15 cellular contexts compared by ENCODE assay signal in genomic region chr10:35375091-35375765, GRCh38. TPM values are rescaled to one million over a fixed set of nuclear protein-coding genes. Genes with fewer than 3 reads are reported as not detected.
DNase-seq lines count a peak whose midpoint lies in the region; TF ChIP-seq lines count a peak whose summit lies in the region.
"Had no signal": no experiment of that assay in that cellular context is flagged by ENCODE, and none has a peak within 500 bp of the region (broad histone marks: within the 10 kb centered on the region; RNA-seq: fewer than 3 reads in every experiment).

No MANE protein-coding gene starts in this region.

- peak overlapping the region; percentile 76 for H3K27ac Mint-ChIP-seq in neural crest cell (ENCODE audit: unreplicated experiment)
- H3K27ac Mint-ChIP-seq: stimulated activated naive B cell treated with anti-CD40 and anti-IgM and Interleukin-4, amounts not matched to agents 10 μg/mL and 1 μg/mL and 100 μg/mL, for 72 hours; type B pancreatic cell had no signal

- H3K4me3 Mint-ChIP-seq in neural crest cell: no peak overlapping the region
- H3K4me3 Mint-ChIP-seq: stimulated activated naive B cell treated with anti-CD40 and anti-IgM and Interleukin-4, amounts not matched to agents 10 μg/mL and 1 μg/mL and 100 μg/mL, for 72 hours; type B pancreatic cell had no signal

- no peaks in the 10 kb centered on the region for H3K27me3 Mint-ChIP-seq in neural crest cell (ENCODE audit: low read depth)
- H3K27me3 Mint-ChIP-seq: stimulated activated naive B cell treated with anti-CD40 and anti-IgM and Interleukin-4, amounts not matched to agents 10 μg/mL and 1 μg/mL and 100 μg/mL, for 72 hours; type B pancreatic cell had no signal

- peaks cover 47% of the 10 kb centered on the region for H3K4me1 Mint-ChIP-seq in neural crest cell

- H3K36me3 Mint-ChIP-seq in neural crest cell (ENCODE audit: low read depth): peaks cover 8% of the 10 kb centered on the region

- TF ChIP-seq CTCF in GM12864 (IDR thresholded peaks at IDR 0.05; ENCODE audit: low read depth, low read length, missing control alignments): peak; percentile 27
- TF ChIP-seq CTCF in neural crest cell (conservative IDR thresholded peaks at IDR 0.05): peak; percentile 18

- no peak overlapping the region for H3K4me3 ChIP-seq in GM12864 (ENCODE audit: low read depth, low read length)
- H3K4me3 ChIP-seq: hepatocyte had no signal

- DNase-seq in GM12864 (ENCODE audit: low read depth) (no peak), NCI-H226 (peak; percentile 29), dermis blood vessel endothelial cell (peak; percentile 37), neural crest cell (ENCODE audit: low read depth, low spot score) (no peak), H4 (ENCODE audit: low spot score) (no peak), globus pallidus (ENCODE audit: low spot score) (no peak), RKO (ENCODE audit: low spot score) (no peak), T-helper 9 cell (no peak)
- DNase-seq: DMS79; erythroblast; NCI-H1048; posterior cingulate gyrus; stimulated activated naive B cell treated with anti-CD40 and anti-IgM and Interleukin-4, amounts not matched to agents 10 μg/mL and 1 μg/mL and 100 μg/mL, for 72 hours had no signal

- no peaks in the 10 kb centered on the region for H3K9me3 Mint-ChIP-seq in neural crest cell
- H3K9me3 Mint-ChIP-seq: stimulated activated naive B cell treated with anti-CD40 and anti-IgM and Interleukin-4, amounts not matched to agents 10 μg/mL and 1 μg/mL and 100 μg/mL, for 72 hours had no signal

RNA-seq across cellular contexts. Expression of gene CCNY, which starts 38.9 kb away (rescaled TPM):
- total RNA-seq in dermis blood vessel endothelial cell (99.4 and 124 TPM in 2 replicates), neural crest cell (57.0 and 63.1 TPM in 2 replicates)
- total RNA-seq in H4 (2014; rRNA removed; shearing (Covaris generic)): 25.1 and 37.6 TPM in 2 replicates

Comparison
In these comparisons a context has a peak if more than half of its experiments do, and no peak if none do; other contexts are left out.
1. DNase-seq: peak in NCI-H226 (single experiment) and dermis blood vessel endothelial cell (single experiment); none in GM12864 (single experiment), neural crest cell (single experiment), H4 (single experiment), globus pallidus (single experiment), RKO (single experiment) and T-helper 9 cell (single experiment).